In genomic region chr10:86757110-86757790, GRCh38 we compare ENCODE assay signal across 8 cellular contexts. TPM values are rescaled to one million over a fixed set of nuclear protein-coding genes. Genes with fewer than 3 reads are reported as not detected.
DNase-seq lines count a peak whose midpoint lies in the region; ATAC-seq lines count a peak whose summit lies in the region.

No MANE protein-coding gene starts in this region.

- H3K4me1 ChIP-seq in rectal smooth muscle tissue (ENCODE audit: control insufficient read depth, insufficient read depth, low read length): peaks cover 27% of the 10 kb centered on the region

- no peaks in the 10 kb centered on the region for H3K36me3 ChIP-seq in rectal smooth muscle tissue (ENCODE audit: control insufficient read depth, insufficient read depth, low read length)

- ATAC-seq in GM21717 (IDR thresholded peaks at IDR 0.05; ENCODE audit: unreplicated experiment) (peak; percentile 7), left cardiac atrium (peak in 1 of 2 donors; percentile 0), GM18858 (IDR thresholded peaks at IDR 0.05; ENCODE audit: unreplicated experiment) (no peak)

- H3K27me3 Mint-ChIP-seq in activated naive CD4-positive, alpha-beta T cell treated with anti-CD3 and anti-CD28 coated beads, Interleukin-2, amount 50 U/mL, for 24 hours: peaks cover 24% of the 10 kb centered on the region

- H3K36me3 Mint-ChIP-seq in activated naive CD4-positive, alpha-beta T cell treated with anti-CD3 and anti-CD28 coated beads, Interleukin-2, amount 50 U/mL, for 24 hours: no peaks in the 10 kb centered on the region

- no peaks in the 10 kb centered on the region for H3K27me3 ChIP-seq in rectal smooth muscle tissue (ENCODE audit: control insufficient read depth, insufficient read depth, low read length)

- peak overlapping the region; percentile 98 for H3K27ac ChIP-seq in rectal smooth muscle tissue (ENCODE audit: low read depth, low read length)

- peaks cover 36% of the 10 kb centered on the region for H3K4me1 Mint-ChIP-seq in activated naive CD4-positive, alpha-beta T cell treated with anti-CD3 and anti-CD28 coated beads, Interleukin-2, amount 50 U/mL, for 24 hours

- peak overlapping the region; percentile 82 for H3K4me3 ChIP-seq in rectal smooth muscle tissue (ENCODE audit: low read length)

- no peaks in the 10 kb centered on the region for H3K9me3 Mint-ChIP-seq in activated naive CD4-positive, alpha-beta T cell treated with anti-CD3 and anti-CD28 coated beads, Interleukin-2, amount 50 U/mL, for 24 hours

- H3K9ac ChIP-seq in rectal smooth muscle tissue (ENCODE audit: low read length): peak overlapping the region; percentile 70

- DNase-seq in AG20443 (ENCODE audit: low spot score): peak; percentile 40
- peak; percentile 68 for DNase-seq in NCI-H69 (lab: John Stamatoyannopoulos, UW)
- peak; percentile 51 for DNase-seq in left cardiac atrium
- DNase-seq in COR-L47 (lab: John Stamatoyannopoulos, UW): no peak

- intact Hi-C loops in left cardiac atrium (cut with DNase I): loop anchor here in 1 of 2 donors (5.0 kb wide), 1 partner anchor 135 kb away; no protein-coding TSS in a partner anchor

- H3K27ac Mint-ChIP-seq in activated naive CD4-positive, alpha-beta T cell treated with anti-CD3 and anti-CD28 coated beads, Interleukin-2, amount 50 U/mL, for 24 hours: peak overlapping the region; percentile 81

- peak overlapping the region; percentile 93 for H3K4me3 Mint-ChIP-seq in activated naive CD4-positive, alpha-beta T cell treated with anti-CD3 and anti-CD28 coated beads, Interleukin-2, amount 50 U/mL, for 24 hours

RNA-seq across cellular contexts. Expression of gene BMPR1A, which starts 0.8 kb away (rescaled TPM):
- 10 to 100 TPM; 46.2 to 56.8 TPM for total RNA-seq in left cardiac atrium
